8 cellular contexts compared by ENCODE assay signal in genomic region chr6:134174790-134175531, GRCh38.
DNase-seq lines count a peak whose midpoint lies in the region; ATAC-seq and TF ChIP-seq lines count a peak whose summit lies in the region.

No MANE protein-coding gene starts in this region.

- peaks cover 64% of the 10 kb centered on the region for H3K4me1 Mint-ChIP-seq in dendritic cell treated with granulocyte-macrophage colony-stimulating factor and Interleukin-4, amounts not matched to agents 40 ng/mL and 50 ng/mL, for 4 days (ENCODE audit: low read depth)

- H4K20me1 ChIP-seq in BLaER1 treated with 17β-estradiol and CSF1 and Interleukin-3, amounts not matched to agents 10 nM and 100 nM: peaks cover 31 to 47% (median 45%) of the 10 kb centered on the region in 11 experiments

- H3K4me1 ChIP-seq in BLaER1 treated with 17β-estradiol and CSF1 and Interleukin-3, amounts not matched to agents 10 nM and 100 nM: peaks cover 42 to 69% (median 63%) of the 10 kb centered on the region in 10 experiments
- peaks cover 0 to 41% (median 14%) of the 10 kb centered on the region in 4 donors for H3K4me1 ChIP-seq in right lobe of liver

- peak overlapping the region; percentile 96 for H3K4me3 Mint-ChIP-seq in dendritic cell treated with granulocyte-macrophage colony-stimulating factor and Interleukin-4, amounts not matched to agents 40 ng/mL and 50 ng/mL, for 4 days

- H3K4me2 ChIP-seq in BLaER1 treated with 17β-estradiol and CSF1 and Interleukin-3, amounts not matched to agents 10 nM and 100 nM: peak overlapping the region; percentile 86 to 98 (median 95)

- no peaks in the 10 kb centered on the region for H3K9me3 ChIP-seq in BLaER1 treated with 17β-estradiol and CSF1 and Interleukin-3, amounts not matched to agents 10 nM and 100 nM (replicated peaks in 1 of 11)
- no peaks in the 10 kb centered on the region for H3K9me3 ChIP-seq in right lobe of liver

- ATAC-seq in GM19324 (IDR thresholded peaks at IDR 0.05; ENCODE audit: low FRiP score, unreplicated experiment) (peak; percentile 86), HG03457 (IDR thresholded peaks at IDR 0.05; ENCODE audit: unreplicated experiment) (peak; percentile 79), right lobe of liver (peak; percentile 73 to 90 (median 84))

- H3K36me3 Mint-ChIP-seq in dendritic cell treated with granulocyte-macrophage colony-stimulating factor and Interleukin-4, amounts not matched to agents 40 ng/mL and 50 ng/mL, for 4 days (ENCODE audit: low read depth): peaks cover 55% of the 10 kb centered on the region

- intact Hi-C loops in dendritic cell treated with granulocyte-macrophage colony-stimulating factor and Interleukin-4, amounts not matched to agents 40 ng/mL and 50 ng/mL, for 4 days (cut with micrococcal nuclease): loop anchor here (1.0 to 10.0 kb wide), 7 partner anchors 57 to 767 kb away; no protein-coding TSS in a partner anchor
- intact Hi-C loops in right lobe of liver (cut with DNase I): loop anchor here in 1 of 2 donors (10.0 kb wide), 2 partner anchors 340 to 470 kb away; no protein-coding TSS in a partner anchor

- peak overlapping the region; percentile 90 to 100 (median 94) for H3K27ac ChIP-seq in BLaER1 treated with 17β-estradiol and CSF1 and Interleukin-3, amounts not matched to agents 10 nM and 100 nM
- peak overlapping the region; percentile 98 to 99 (median 98) for H3K27ac ChIP-seq in right lobe of liver

- H3K27ac Mint-ChIP-seq in dendritic cell treated with granulocyte-macrophage colony-stimulating factor and Interleukin-4, amounts not matched to agents 40 ng/mL and 50 ng/mL, for 4 days: peak overlapping the region; percentile 98

- peaks cover 0 to 14% (median 9%) of the 10 kb centered on the region in 11 experiments; a peak in 15 of 22 replicates for H3K27me3 ChIP-seq in BLaER1 treated with 17β-estradiol and CSF1 and Interleukin-3, amounts not matched to agents 10 nM and 100 nM
- H3K27me3 ChIP-seq in right lobe of liver: no peaks in the 10 kb centered on the region

- peak overlapping the region; percentile 89 to 100 (median 93) for H3K9ac ChIP-seq in BLaER1 treated with 17β-estradiol and CSF1 and Interleukin-3, amounts not matched to agents 10 nM and 100 nM

- peak; percentile 99 for TF ChIP-seq POLR2A in right lobe of liver (IDR thresholded peaks at IDR 0.05)

- no peaks in the 10 kb centered on the region for H3K27me3 Mint-ChIP-seq in dendritic cell treated with granulocyte-macrophage colony-stimulating factor and Interleukin-4, amounts not matched to agents 40 ng/mL and 50 ng/mL, for 4 days

- H3K4me3 ChIP-seq in BLaER1 treated with 17β-estradiol and CSF1 and Interleukin-3, amounts not matched to agents 10 nM and 100 nM: peak overlapping the region; percentile 73 to 90 (median 80)
- peak overlapping the region; percentile 78 to 93 (median 83) for H3K4me3 ChIP-seq in right lobe of liver

- peaks cover 35 to 47% (median 39%) of the 10 kb centered on the region in 11 experiments for H3K36me3 ChIP-seq in BLaER1 treated with 17β-estradiol and CSF1 and Interleukin-3, amounts not matched to agents 10 nM and 100 nM
- peaks cover 10 to 39% (median 21%) of the 10 kb centered on the region in 4 donors for H3K36me3 ChIP-seq in right lobe of liver

- DNase-seq in NCI-H526 (lab: John Stamatoyannopoulos, UW): peak; percentile 55 to 93
- DNase-seq in activated CD4-positive, alpha-beta T cell treated with anti-CD3 and anti-CD28 coated beads, Interleukin-2, amount 50 U/mL, for 4 hours: peak; percentile 94
- peak; percentile 97 to 98 (median 97) for DNase-seq in right lobe of liver
- peak; percentile 94 for DNase-seq in stimulated activated CD4-positive, alpha-beta T cell treated with anti-CD3 and anti-CD28 coated beads, Interleukin-4, amount 100 ng/mL, for 24 hours

- WGBS in right lobe of liver (ENCODE audit: insufficient coverage, low coverage, low lambda C conversion rate, missing lambda C conversion rate): 0% methylated on average over 30 of the region's 97 CpGs

- H3K9me3 Mint-ChIP-seq in dendritic cell treated with granulocyte-macrophage colony-stimulating factor and Interleukin-4, amounts not matched to agents 40 ng/mL and 50 ng/mL, for 4 days: no peaks in the 10 kb centered on the region

- TF ChIP-seq CTCF in right lobe of liver (IDR thresholded peaks at IDR 0.05): peak in 1 of 4 donors; percentile 13

Comparison
In these comparisons a context has a peak if more than half of its experiments do, and no peak if none do; other contexts are left out.
1. Peak in every context shown above with its lines: DNase-seq, ATAC-seq, H3K4me3 ChIP-seq and H3K27ac ChIP-seq.